Comparison of ENCODE assay signal across 20 cellular contexts in genomic region chr21:45922648-45923047, GRCh38. TPM values are rescaled to one million over a fixed set of nuclear protein-coding genes. Genes with fewer than 3 reads are reported as not detected.
DNase-seq lines count a peak whose midpoint lies in the region; ATAC-seq and TF ChIP-seq lines count a peak whose summit lies in the region.
"Had no signal": no experiment of that assay in that cellular context is flagged by ENCODE, and none has a peak within 500 bp of the region (broad histone marks: within the 10 kb centered on the region; RNA-seq: fewer than 3 reads in every experiment).

No MANE protein-coding gene starts in this region.

- no peaks in the 10 kb centered on the region for H3K9me3 ChIP-seq in right atrium auricular region

- H3K27me3 Mint-ChIP-seq in central memory CD8-positive, alpha-beta T cell = peaks cover 9% of the 10 kb centered on the region
- H3K27me3 Mint-ChIP-seq in HFFc6 (ENCODE audit: insufficient read depth) = peaks cover 11% of the 10 kb centered on the region
- H3K27me3 Mint-ChIP-seq in activated CD8-positive, alpha-beta T cell treated with anti-CD3 and anti-CD28 coated beads for 36 hours = no peaks in the 10 kb centered on the region
- H3K27me3 Mint-ChIP-seq: B cell had no signal

- intact Hi-C loops in activated CD8-positive, alpha-beta T cell treated with anti-CD3 and anti-CD28 coated beads for 36 hours (cut with micrococcal nuclease) = no loop called here

- POLR2A ChIA-PET in activated CD8-positive, alpha-beta T cell treated with anti-CD3 and anti-CD28 coated beads for 36 hours (lab: Charles Lee) = interaction anchor here (1.5 kb wide), 1 partner anchor 101 kb away, joined by 3 read pairs; no protein-coding TSS in a partner anchor

- H3K27ac Mint-ChIP-seq in central memory CD8-positive, alpha-beta T cell (ENCODE audit: low read depth) = peak overlapping the region; percentile 65
- no peak overlapping the region for H3K27ac Mint-ChIP-seq in HFFc6
- no peak overlapping the region for H3K27ac Mint-ChIP-seq in activated CD8-positive, alpha-beta T cell treated with anti-CD3 and anti-CD28 coated beads for 36 hours
- H3K27ac Mint-ChIP-seq: B cell; CD14-positive monocyte; CD8-positive, alpha-beta memory T cell had no signal

- no peaks in the 10 kb centered on the region for H3K36me3 Mint-ChIP-seq in central memory CD8-positive, alpha-beta T cell (ENCODE audit: insufficient read depth)
- H3K36me3 Mint-ChIP-seq in HFFc6 (ENCODE audit: low read depth) = no peaks in the 10 kb centered on the region
- H3K36me3 Mint-ChIP-seq in activated CD8-positive, alpha-beta T cell treated with anti-CD3 and anti-CD28 coated beads for 36 hours (ENCODE audit: low read depth) = no peaks in the 10 kb centered on the region
- H3K36me3 Mint-ChIP-seq: CD14-positive monocyte; CD8-positive, alpha-beta memory T cell had no signal

- no peaks in the 10 kb centered on the region for H3K9me3 Mint-ChIP-seq in central memory CD8-positive, alpha-beta T cell
- H3K9me3 Mint-ChIP-seq in HFFc6 = no peaks in the 10 kb centered on the region
- no peaks in the 10 kb centered on the region for H3K9me3 Mint-ChIP-seq in activated CD8-positive, alpha-beta T cell treated with anti-CD3 and anti-CD28 coated beads for 36 hours
- H3K9me3 Mint-ChIP-seq: CD8-positive, alpha-beta memory T cell had no signal

- in situ Hi-C loops in brain microvascular endothelial cell (cut with HindIII; ENCODE audit: low pct_ligation_motif_present, low sequenced_read_pairs) = no loop called here

- H3K36me3 ChIP-seq in right atrium auricular region (no peaks in the 10 kb centered on the region), brain microvascular endothelial cell (replicated peaks) (no peaks in the 10 kb centered on the region)
- H3K36me3 ChIP-seq: SJSA1 had no signal

- no peak for DNase-seq in central memory CD8-positive, alpha-beta T cell (ENCODE audit: low spot score in 2 of 2)
- DNase-seq in inferior parietal cortex (ENCODE audit: extremely low spot score) = peak; percentile 1
- peak; percentile 17 for DNase-seq in occipital lobe (lab: John Stamatoyannopoulos, UW)
- no peak for DNase-seq in right atrium auricular region (ENCODE audit: low spot score)
- DNase-seq in brain microvascular endothelial cell = no peak
- no peak for DNase-seq in HFFc6
- no peak for DNase-seq in activated CD8-positive, alpha-beta T cell treated with anti-CD3 and anti-CD28 coated beads for 36 hours
- DNase-seq: DMS 273 treated with DMSO at 0.1 percent for 48 hours, DMS79, NCI-H1105, NCI-H1436 treated with DMSO at 0.1 percent for 48 hours, NCI-H1930, NCI-H2107, NCI-H524 treated with DMSO at 0.1 percent for 48 hours, NCI-H82 had no signal

- peaks cover 9% of the 10 kb centered on the region for H3K4me1 Mint-ChIP-seq in central memory CD8-positive, alpha-beta T cell
- no peaks in the 10 kb centered on the region; the same call in none of the 2 replicates for H3K4me1 Mint-ChIP-seq in HFFc6 (ENCODE audit: low read depth)
- peaks cover 9% of the 10 kb centered on the region for H3K4me1 Mint-ChIP-seq in activated CD8-positive, alpha-beta T cell treated with anti-CD3 and anti-CD28 coated beads for 36 hours (ENCODE audit: low read depth)
- H3K4me1 Mint-ChIP-seq: B cell, CD14-positive monocyte had no signal

- H3K4me3 ChIP-seq in right atrium auricular region (no peak overlapping the region), brain microvascular endothelial cell (ENCODE audit: low read depth, low read length) (no peak overlapping the region)
- H3K4me3 ChIP-seq: GM12878, SJSA1 had no signal

- CTCF ChIA-PET in activated CD8-positive, alpha-beta T cell treated with anti-CD3 and anti-CD28 coated beads for 36 hours (lab: Charles Lee) = interaction anchor here (0.7 to 1.7 kb wide), 13 partner anchors 11 to 630 kb away, joined by 3 to 15 read pairs (median 4); no protein-coding TSS in a partner anchor

- H3K4me1 ChIP-seq in right atrium auricular region = peaks cover 0 to 9% of the 10 kb centered on the region in 2 donors
- H3K4me1 ChIP-seq: SJSA1 had no signal

- no peak for ATAC-seq in central memory CD8-positive, alpha-beta T cell (replicated peaks; ENCODE audit: extremely low read depth, poor library complexity, severe bottlenecking)
- no peak for ATAC-seq in activated CD8-positive, alpha-beta T cell treated with anti-CD3 and anti-CD28 coated beads for 36 hours
- ATAC-seq: GM12878 had no signal

- no peak overlapping the region for H3K4me3 Mint-ChIP-seq in central memory CD8-positive, alpha-beta T cell
- H3K4me3 Mint-ChIP-seq in HFFc6 = no peak overlapping the region
- H3K4me3 Mint-ChIP-seq in activated CD8-positive, alpha-beta T cell treated with anti-CD3 and anti-CD28 coated beads for 36 hours = no peak overlapping the region
- H3K4me3 Mint-ChIP-seq: B cell; CD14-positive monocyte; CD8-positive, alpha-beta memory T cell had no signal

- no peak overlapping the region for H3K27ac ChIP-seq in right atrium auricular region
- no peak overlapping the region for H3K27ac ChIP-seq in brain microvascular endothelial cell
- H3K27ac ChIP-seq: SJSA1 had no signal

- H3K27me3 ChIP-seq in right atrium auricular region = no peaks in the 10 kb centered on the region
- H3K27me3 ChIP-seq in brain microvascular endothelial cell (replicated peaks) = no peaks in the 10 kb centered on the region
- H3K27me3 ChIP-seq: SJSA1 had no signal

- no peak for TF ChIP-seq CTCF in right atrium auricular region (IDR thresholded peaks at IDR 0.05)
- no peak for TF ChIP-seq CTCF in brain microvascular endothelial cell (IDR thresholded peaks at IDR 0.05; ENCODE audit: low read depth, low read length, missing control alignments)
- no peak for TF ChIP-seq CTCF in HFFc6 (IDR thresholded peaks at IDR 0.05)
- TF ChIP-seq CTCF in activated CD8-positive, alpha-beta T cell treated with anti-CD3 and anti-CD28 coated beads for 36 hours (IDR thresholded peaks at IDR 0.05) = no peak

RNA-seq across cellular contexts. Expression of gene COL6A1, which starts 58.9 kb away (rescaled TPM):
- total RNA-seq in occipital lobe (41.0 TPM), right atrium auricular region (100 to 1,000 TPM; 201 to 278 TPM)
- total RNA-seq in HFFc6 (2021; fragmentation: NEBNext Ultra II Directional; extraction: Animal tissue kit (Norgen Biotek cat#: 25700)) = 100 to 1,000 TPM; 350 to 415 (median 382) TPM
- total RNA-seq in activated CD8-positive, alpha-beta T cell treated with anti-CD3 and anti-CD28 coated beads for 36 hours = 1 to 10 TPM; 4.1 to 5.2 TPM

Comparison
In these comparisons a context has a peak if more than half of its experiments do, and no peak if none do; other contexts are left out.
1. DNase-seq: peak in inferior parietal cortex (single experiment) and occipital lobe (single experiment); none in central memory CD8-positive, alpha-beta T cell (0 of 2), right atrium auricular region (single experiment), brain microvascular endothelial cell (single experiment), HFFc6 (single experiment) and activated CD8-positive, alpha-beta T cell treated with anti-CD3 and anti-CD28 coated beads for 36 hours (single experiment).